In genomic region chr4:108814327-108814726, GRCh38 we compare ENCODE assay signal across 1 cellular context.
TF ChIP-seq lines count a peak whose summit lies in the region.

No MANE protein-coding gene starts in this region.

TF ChIP-seq in K562, 482 proteins besides CTCF, POLR2A, EP300 and RAD21 (continued from another document):
- no peak for TF ChIP-seq ZHX1 (conservative IDR thresholded peaks at IDR 0.05; ENCODE audit: low read length)
